ENCODE assay signal across 31 cellular contexts in the genomic region with DNA sequence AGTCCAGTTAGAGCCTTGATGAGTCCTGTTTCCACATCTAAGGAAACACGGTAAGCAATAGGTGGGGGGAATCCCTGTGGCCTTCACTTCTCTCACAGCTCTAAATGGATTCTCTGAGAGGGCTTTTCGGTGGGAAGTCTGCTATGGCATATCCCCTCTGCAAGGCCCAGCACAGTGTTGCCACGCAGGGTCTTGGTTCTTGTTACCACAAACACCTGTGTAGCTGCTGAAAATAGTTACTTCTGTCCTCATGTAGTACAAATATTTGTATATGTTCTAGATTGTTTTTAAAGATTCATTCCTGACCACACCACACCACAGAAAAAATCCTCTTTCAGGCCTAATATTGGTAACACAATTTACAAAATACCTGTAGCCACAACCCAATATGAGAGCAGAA. TPM values are rescaled to one million over a fixed set of nuclear protein-coding genes. Genes with fewer than 3 reads are reported as not detected.
"Had no signal": no experiment of that assay in that cellular context is flagged by ENCODE, and none has a peak within 500 bp of the region (broad histone marks: within the 10 kb centered on the region; RNA-seq: fewer than 3 reads in every experiment).

No MANE protein-coding gene starts in this region.

- H3K9me3 ChIP-seq: SK-N-SH had no signal

- H3K36me3 ChIP-seq: Peyer's patch, SJSA1 had no signal

- H3K4me2 ChIP-seq: SK-N-SH had no signal

- H3K9ac ChIP-seq: KMS-11, SK-N-SH had no signal

- H3K27ac ChIP-seq: KMS-11, Peyer's patch, SJSA1 had no signal

- ATAC-seq: PC-3 had no signal

- H3K4me3 ChIP-seq: Peyer's patch, SJSA1 had no signal

- DNase-seq: Karpas-422, KBM-7, NCI-H1092, NCI-H1105, NCI-H1417 treated with DMSO at 0.1 percent for 48 hours, NCI-H1436 treated with DMSO at 0.1 percent for 48 hours, NCI-H1694 treated with DMSO at 0.1 percent for 48 hours, NCI-H187 treated with DMSO at 0.1 percent for 48 hours, NCI-H2029, NCI-H2081, NCI-H2171 treated with DMSO at 0.1 percent for 48 hours, NCI-H2227 treated with DMSO at 0.1 percent for 48 hours, NCI-H345, NCI-H446, NCI-H524, NCI-H526, NCI-H69, NCI-H748 treated with DMSO at 0.1 percent for 48 hours, NCI-H82, OCI-M1, PC-3, Peyer's patch, Right ventricle myocardium superior, RPMI8226, SHP77 treated with DMSO at 0.1 percent for 48 hours, SK-N-SH, SW 1271 had no signal

RNA-seq across cellular contexts. Expression of gene ACTA1, which starts 5.6 kb away (rescaled TPM):
- total RNA-seq: MCF 10A, NCI-H460, SJSA1 had no signal
